In the genomic region with DNA sequence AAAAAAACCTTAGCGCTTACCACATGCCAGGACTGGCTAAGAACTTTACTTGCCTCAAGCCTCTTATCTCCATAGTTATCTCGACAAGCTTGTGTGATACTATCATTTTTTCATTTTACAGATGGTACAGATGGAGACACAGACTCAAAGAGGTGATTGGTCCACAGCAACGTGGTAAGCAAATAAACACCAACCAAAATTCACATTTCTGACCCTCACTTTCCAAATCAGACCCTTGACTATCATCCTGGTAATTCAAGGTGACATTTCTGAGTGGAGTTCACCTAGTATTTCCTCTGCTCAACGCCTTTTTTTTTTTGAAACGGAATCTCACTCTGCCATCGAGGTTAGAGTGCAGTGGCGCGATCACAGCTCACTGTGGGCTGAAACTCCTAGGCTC, we compare ENCODE assay signal across 1 cellular context.
TF ChIP-seq lines count a peak whose summit lies in the region.

No MANE protein-coding gene starts in this region.

TF ChIP-seq in GM23338, 12 proteins besides CTCF, POLR2A, EP300 and RAD21:
- TF ChIP-seq CREB1 (CRISPR knock-in tag; IDR thresholded peaks at IDR 0.05; ENCODE audit: low read depth) (no peak), POLR2AphosphoS5 (IDR thresholded peaks at IDR 0.05; ENCODE audit: low read depth) (no peak), EZH2phosphoT487 (IDR thresholded peaks at IDR 0.05; ENCODE audit: unreplicated experiment) (no peak), JUNB (IDR thresholded peaks at IDR 0.05; ENCODE audit: unreplicated experiment) (no peak), ZNF114 (CRISPR knock-in tag; IDR thresholded peaks at IDR 0.05) (no peak), ZNF331 (CRISPR knock-in tag; IDR thresholded peaks at IDR 0.05; ENCODE audit: low read depth) (no peak)
- TF ChIP-seq, protein P1, sequence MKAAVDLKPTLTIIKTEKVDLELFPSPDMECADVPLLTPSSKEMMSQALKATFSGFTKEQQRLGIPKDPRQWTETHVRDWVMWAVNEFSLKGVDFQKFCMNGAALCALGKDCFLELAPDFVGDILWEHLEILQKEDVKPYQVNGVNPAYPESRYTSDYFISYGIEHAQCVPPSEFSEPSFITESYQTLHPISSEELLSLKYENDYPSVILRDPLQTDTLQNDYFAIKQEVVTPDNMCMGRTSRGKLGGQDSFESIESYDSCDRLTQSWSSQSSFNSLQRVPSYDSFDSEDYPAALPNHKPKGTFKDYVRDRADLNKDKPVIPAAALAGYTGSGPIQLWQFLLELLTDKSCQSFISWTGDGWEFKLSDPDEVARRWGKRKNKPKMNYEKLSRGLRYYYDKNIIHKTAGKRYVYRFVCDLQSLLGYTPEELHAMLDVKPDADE (IDR thresholded peaks at IDR 0.05), result no peak
- TF ChIP-seq, protein P2, sequence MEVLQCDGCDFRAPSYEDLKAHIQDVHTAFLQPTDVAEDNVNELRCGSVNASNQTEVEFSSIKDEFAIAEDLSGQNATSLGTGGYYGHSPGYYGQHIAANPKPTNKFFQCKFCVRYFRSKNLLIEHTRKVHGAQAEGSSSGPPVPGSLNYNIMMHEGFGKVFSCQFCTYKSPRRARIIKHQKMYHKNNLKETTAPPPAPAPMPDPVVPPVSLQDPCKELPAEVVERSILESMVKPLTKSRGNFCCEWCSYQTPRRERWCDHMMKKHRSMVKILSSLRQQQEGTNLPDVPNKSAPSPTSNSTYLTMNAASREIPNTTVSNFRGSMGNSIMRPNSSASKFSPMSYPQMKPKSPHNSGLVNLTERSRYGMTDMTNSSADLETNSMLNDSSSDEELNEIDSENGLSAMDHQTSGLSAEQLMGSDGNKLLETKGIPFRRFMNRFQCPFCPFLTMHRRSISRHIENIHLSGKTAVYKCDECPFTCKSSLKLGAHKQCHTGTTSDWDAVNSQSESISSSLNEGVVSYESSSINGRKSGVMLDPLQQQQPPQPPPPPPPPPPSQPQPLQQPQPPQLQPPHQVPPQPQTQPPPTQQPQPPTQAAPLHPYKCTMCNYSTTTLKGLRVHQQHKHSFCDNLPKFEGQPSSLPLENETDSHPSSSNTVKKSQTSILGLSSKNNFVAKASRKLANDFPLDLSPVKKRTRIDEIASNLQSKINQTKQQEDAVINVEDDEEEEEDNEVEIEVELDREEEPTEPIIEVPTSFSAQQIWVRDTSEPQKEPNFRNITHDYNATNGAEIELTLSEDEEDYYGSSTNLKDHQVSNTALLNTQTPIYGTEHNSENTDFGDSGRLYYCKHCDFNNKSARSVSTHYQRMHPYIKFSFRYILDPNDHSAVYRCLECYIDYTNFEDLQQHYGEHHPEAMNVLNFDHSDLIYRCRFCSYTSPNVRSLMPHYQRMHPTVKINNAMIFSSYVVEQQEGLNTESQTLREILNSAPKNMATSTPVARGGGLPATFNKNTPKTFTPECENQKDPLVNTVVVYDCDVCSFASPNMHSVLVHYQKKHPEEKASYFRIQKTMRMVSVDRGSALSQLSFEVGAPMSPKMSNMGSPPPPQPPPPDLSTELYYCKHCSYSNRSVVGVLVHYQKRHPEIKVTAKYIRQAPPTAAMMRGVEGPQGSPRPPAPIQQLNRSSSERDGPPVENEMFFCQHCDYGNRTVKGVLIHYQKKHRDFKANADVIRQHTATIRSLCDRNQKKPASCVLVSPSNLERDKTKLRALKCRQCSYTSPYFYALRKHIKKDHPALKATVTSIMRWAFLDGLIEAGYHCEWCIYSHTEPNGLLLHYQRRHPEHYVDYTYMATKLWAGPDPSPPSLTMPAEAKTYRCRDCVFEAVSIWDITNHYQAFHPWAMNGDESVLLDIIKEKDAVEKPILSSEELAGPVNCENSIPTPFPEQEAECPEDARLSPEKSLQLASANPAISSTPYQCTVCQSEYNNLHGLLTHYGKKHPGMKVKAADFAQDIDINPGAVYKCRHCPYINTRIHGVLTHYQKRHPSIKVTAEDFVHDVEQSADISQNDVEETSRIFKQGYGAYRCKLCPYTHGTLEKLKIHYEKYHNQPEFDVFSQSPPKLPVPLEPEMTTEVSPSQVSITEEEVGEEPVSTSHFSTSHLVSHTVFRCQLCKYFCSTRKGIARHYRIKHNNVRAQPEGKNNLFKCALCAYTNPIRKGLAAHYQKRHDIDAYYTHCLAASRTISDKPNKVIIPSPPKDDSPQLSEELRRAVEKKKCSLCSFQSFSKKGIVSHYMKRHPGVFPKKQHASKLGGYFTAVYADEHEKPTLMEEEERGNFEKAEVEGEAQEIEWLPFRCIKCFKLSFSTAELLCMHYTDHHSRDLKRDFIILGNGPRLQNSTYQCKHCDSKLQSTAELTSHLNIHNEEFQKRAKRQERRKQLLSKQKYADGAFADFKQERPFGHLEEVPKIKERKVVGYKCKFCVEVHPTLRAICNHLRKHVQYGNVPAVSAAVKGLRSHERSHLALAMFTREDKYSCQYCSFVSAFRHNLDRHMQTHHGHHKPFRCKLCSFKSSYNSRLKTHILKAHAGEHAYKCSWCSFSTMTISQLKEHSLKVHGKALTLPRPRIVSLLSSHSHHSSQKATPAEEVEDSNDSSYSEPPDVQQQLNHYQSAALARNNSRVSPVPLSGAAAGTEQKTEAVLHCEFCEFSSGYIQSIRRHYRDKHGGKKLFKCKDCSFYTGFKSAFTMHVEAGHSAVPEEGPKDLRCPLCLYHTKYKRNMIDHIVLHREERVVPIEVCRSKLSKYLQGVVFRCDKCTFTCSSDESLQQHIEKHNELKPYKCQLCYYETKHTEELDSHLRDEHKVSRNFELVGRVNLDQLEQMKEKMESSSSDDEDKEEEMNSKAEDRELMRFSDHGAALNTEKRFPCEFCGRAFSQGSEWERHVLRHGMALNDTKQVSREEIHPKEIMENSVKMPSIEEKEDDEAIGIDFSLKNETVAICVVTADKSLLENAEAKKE (CRISPR knock-in tag; IDR thresholded peaks at IDR 0.05), result no peak
